ENCODE assay signal across 28 cellular contexts in genomic region chr1:30099587-30099986, GRCh38.
"Had no signal": no experiment of that assay in that cellular context is flagged by ENCODE, and none has a peak within 500 bp of the region (broad histone marks: within the 10 kb centered on the region; RNA-seq: fewer than 3 reads in every experiment).

No MANE protein-coding gene starts in this region.

- H3K36me3 Mint-ChIP-seq: immature natural killer cell; mesothelial cell of epicardium; naive B cell; naive thymus-derived CD8-positive, alpha-beta T cell had no signal

- H3K27ac Mint-ChIP-seq: effector memory CD8-positive, alpha-beta T cell; endodermal cell; naive B cell had no signal

- H3K27me3 ChIP-seq: hepatocyte had no signal

- DNase-seq: effector CD8-positive, alpha-beta T cell; effector memory CD8-positive, alpha-beta T cell; endodermal cell; erythroblast; esophagus squamous epithelium; foreskin fibroblast; foreskin melanocyte; gastrocnemius medialis; glutamatergic neuron; head of caudate nucleus; hypothalamus; immature natural killer cell; islet precursor cell; left cardiac atrium; left lung; left ventricle myocardium superior; lower lobe of right lung; mesenchymal stem cell; mucosa of descending colon; naive B cell had no signal

- H3K4me1 ChIP-seq: esophagus squamous epithelium, gastrocnemius medialis, left lung, lower lobe of right lung had no signal

- H3K4me3 Mint-ChIP-seq: effector memory CD8-positive, alpha-beta T cell; endodermal cell; immature natural killer cell; mesothelial cell of epicardium; naive B cell; naive thymus-derived CD8-positive, alpha-beta T cell had no signal

- H3K9me3 ChIP-seq: esophagus squamous epithelium, gastrocnemius medialis, left lung, lower lobe of right lung, mucosa of descending colon had no signal

- H3K36me3 ChIP-seq: esophagus squamous epithelium, gastrocnemius medialis, left lung, lower lobe of right lung had no signal

- H3K4me1 Mint-ChIP-seq: endodermal cell; immature natural killer cell; naive B cell; naive thymus-derived CD8-positive, alpha-beta T cell had no signal

- ATAC-seq: effector memory CD8-positive, alpha-beta T cell; esophagus mucosa; gastrocnemius medialis; left lung; lower lobe of right lung; mucosa of descending colon; naive thymus-derived CD8-positive, alpha-beta T cell had no signal

- H3K9me3 Mint-ChIP-seq: effector memory CD8-positive, alpha-beta T cell; immature natural killer cell had no signal

- H3K4me3 ChIP-seq: coronary artery, esophagus squamous epithelium, gastrocnemius medialis, hepatocyte, left lung, lower lobe of right lung, mucosa of descending colon had no signal

- FAIRE-seq: colon, endometrium had no signal

- H3K27ac ChIP-seq: coronary artery, epithelial cell of prostate, esophagus squamous epithelium, gastrocnemius medialis, hepatocyte, left lung, lower lobe of right lung had no signal
